21 cellular contexts compared by ENCODE assay signal in the genomic region with DNA sequence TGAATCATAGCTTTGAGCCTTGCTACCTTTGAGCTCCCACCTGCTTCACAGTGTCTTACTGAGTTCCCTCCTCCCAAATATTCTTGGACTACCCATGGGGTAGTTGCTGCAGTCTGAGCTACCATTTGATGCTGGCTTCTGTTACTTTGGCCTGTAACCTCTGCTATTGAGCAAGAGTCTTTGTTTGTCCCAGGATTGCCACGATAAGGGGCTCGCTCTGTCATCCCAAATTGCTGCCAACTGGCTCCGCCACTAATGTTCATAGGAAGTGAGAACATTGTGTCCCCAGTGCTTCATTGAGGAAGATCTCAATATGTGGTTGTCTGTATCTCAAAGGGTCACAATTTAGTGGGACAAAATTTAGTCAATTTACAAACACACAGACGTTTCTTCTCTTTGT.
"Had no signal": no experiment of that assay in that cellular context is flagged by ENCODE, and none has a peak within 500 bp of the region (broad histone marks: within the 10 kb centered on the region; RNA-seq: fewer than 3 reads in every experiment).

No MANE protein-coding gene starts in this region.

- H3K4me1 Mint-ChIP-seq: activated CD4-positive, alpha-beta T cell treated with anti-CD3 and anti-CD28 coated beads, Interleukin-2, amount 10 ng/mL, durations not matched to agents 24 days and 14 days; stimulated activated memory B cell treated with anti-CD40 and anti-IgM and Interleukin-4, amounts not matched to agents 10 μg/mL and 1 μg/mL and 100 μg/mL, for 72 hours had no signal

- DNase-seq: activated CD4-positive, alpha-beta T cell treated with anti-CD3 and anti-CD28 coated beads, Interleukin-2, amount 10 ng/mL, durations not matched to agents 24 days and 14 days; activated CD4-positive, CD25-positive, alpha-beta regulatory T cell; activated CD8-positive, alpha-beta memory T cell treated with anti-CD3 and anti-CD28 coated beads, Interleukin-2, amount 50 U/mL, for 48 hours; activated gamma-delta T cell treated with Interleukin-2 at 50 U/mL for 16 hours; activated T-cell treated with anti-CD3 and anti-CD28 coated beads, Interleukin-2, amount 50 U/mL, for 72 hours; brain microvascular endothelial cell; effector memory CD4-positive, alpha-beta T cell; islet precursor cell; left lung; mesendoderm; occipital lobe; SJCRH30; stimulated activated CD4-positive, alpha-beta T cell treated with anti-CD3 and anti-CD28 coated beads, Interleukin-2, amount 100 ng/mL, for 48 hours; SW 1271; trophoblast cell had no signal

- H3K27me3 ChIP-seq: brain microvascular endothelial cell, left lung, SJCRH30 had no signal

- H3K36me3 Mint-ChIP-seq: activated naive CD8-positive, alpha-beta T cell; stimulated activated memory B cell treated with anti-CD40 and anti-IgM and Interleukin-4, amounts not matched to agents 10 μg/mL and 1 μg/mL and 100 μg/mL, for 72 hours had no signal

- H3K27ac ChIP-seq: brain microvascular endothelial cell, left lung, prostate gland, SJCRH30 had no signal

- ATAC-seq: activated T-cell treated with anti-CD3 and anti-CD28 coated beads, Interleukin-2, amount 50 U/mL, for 72 hours; left lung; stimulated activated memory B cell treated with anti-CD40 and anti-IgM and Interleukin-4, amounts not matched to agents 10 μg/mL and 1 μg/mL and 100 μg/mL, for 72 hours had no signal

- H3K9me3 Mint-ChIP-seq: activated CD4-positive, alpha-beta T cell treated with anti-CD3 and anti-CD28 coated beads, Interleukin-2, amount 10 ng/mL, durations not matched to agents 24 days and 14 days; activated T-cell treated with anti-CD3 and anti-CD28 coated beads, Interleukin-2, amount 50 U/mL, for 72 hours; dendritic cell treated with granulocyte-macrophage colony-stimulating factor and Interleukin-4, amounts not matched to agents 40 ng/mL and 50 ng/mL, for 4 days; stimulated activated memory B cell treated with anti-CD40 and anti-IgM and Interleukin-4, amounts not matched to agents 10 μg/mL and 1 μg/mL and 100 μg/mL, for 72 hours had no signal

- H3K4me3 ChIP-seq: left lung, prostate gland, SJCRH30 had no signal

- H3K4me1 ChIP-seq: left lung, prostate gland, SJCRH30 had no signal

- H3K9me3 ChIP-seq: left lung, prostate gland, SJCRH30 had no signal

- H3K27ac Mint-ChIP-seq: activated CD4-positive, alpha-beta T cell treated with anti-CD3 and anti-CD28 coated beads, Interleukin-2, amount 10 ng/mL, durations not matched to agents 24 days and 14 days; activated naive CD8-positive, alpha-beta T cell; activated T-cell treated with anti-CD3 and anti-CD28 coated beads, Interleukin-2, amount 50 U/mL, for 72 hours; dendritic cell treated with granulocyte-macrophage colony-stimulating factor and Interleukin-4, amounts not matched to agents 40 ng/mL and 50 ng/mL, for 4 days; nephron; stimulated activated memory B cell treated with anti-CD40 and anti-IgM and Interleukin-4, amounts not matched to agents 10 μg/mL and 1 μg/mL and 100 μg/mL, for 72 hours had no signal

- H3K36me3 ChIP-seq: brain microvascular endothelial cell, left lung, prostate gland, SJCRH30 had no signal

- H3K4me3 Mint-ChIP-seq: activated CD4-positive, alpha-beta T cell treated with anti-CD3 and anti-CD28 coated beads, Interleukin-2, amount 10 ng/mL, durations not matched to agents 24 days and 14 days; activated naive CD8-positive, alpha-beta T cell; activated T-cell treated with anti-CD3 and anti-CD28 coated beads, Interleukin-2, amount 50 U/mL, for 72 hours; dendritic cell treated with granulocyte-macrophage colony-stimulating factor and Interleukin-4, amounts not matched to agents 40 ng/mL and 50 ng/mL, for 4 days; nephron; stimulated activated memory B cell treated with anti-CD40 and anti-IgM and Interleukin-4, amounts not matched to agents 10 μg/mL and 1 μg/mL and 100 μg/mL, for 72 hours had no signal

- FAIRE-seq: frontal cortex had no signal
